23 cellular contexts compared by ENCODE assay signal in the genomic region with DNA sequence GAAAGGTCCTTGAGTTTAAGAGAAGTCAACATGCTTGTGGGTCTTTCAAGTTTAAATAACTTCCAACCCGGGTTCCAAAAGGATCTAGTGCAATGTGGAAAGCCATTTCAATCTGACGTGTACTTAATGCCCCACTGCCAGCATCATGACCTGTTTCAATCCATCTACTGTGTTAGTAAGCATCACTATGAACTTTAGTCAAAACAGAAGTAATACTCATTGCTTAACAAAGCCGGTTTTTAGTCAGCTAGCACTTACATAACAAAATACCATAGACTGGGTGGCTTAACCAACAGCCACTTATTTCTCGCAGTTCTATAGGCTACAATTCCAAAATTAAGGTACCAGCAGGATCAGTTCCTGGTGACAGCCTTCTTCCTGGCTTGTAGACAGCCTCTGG.
DNase-seq lines count a peak whose midpoint lies in the region; ATAC-seq lines count a peak whose summit lies in the region.
"Had no signal": no experiment of that assay in that cellular context is flagged by ENCODE, and none has a peak within 500 bp of the region (broad histone marks: within the 10 kb centered on the region; RNA-seq: fewer than 3 reads in every experiment).

No MANE protein-coding gene starts in this region.

- intact Hi-C loops in left colon (cut with DNase I, micrococcal nuclease), result no loop called here

- H3K4me1 Mint-ChIP-seq in activated T-helper 17 cell treated with anti-CD3 and anti-CD28 coated beads, Interleukin-2, amount 50 U/mL, for 72 hours, result no peaks in the 10 kb centered on the region
- H3K4me1 Mint-ChIP-seq: activated naive CD8-positive, alpha-beta T cell treated with anti-CD3 and anti-CD28 coated beads, Interleukin-2, amount 10 ng/mL, durations not matched to agents 7 days and 5 days; stimulated activated naive CD8-positive, alpha-beta T cell treated with anti-CD3 and anti-CD28 coated beads, Interleukin-15, amount 100 ng/mL, for 72 hours had no signal

- H3K27me3 Mint-ChIP-seq in activated T-helper 17 cell treated with anti-CD3 and anti-CD28 coated beads, Interleukin-2, amount 50 U/mL, for 72 hours, result no peaks in the 10 kb centered on the region
- H3K27me3 Mint-ChIP-seq: natural killer cell treated with Interleukin-12 subunit alpha and Interleukin-12 subunit beta and Interleukin-15 and Interleukin-18, amount 100 ng/mL, for 72 hours; stimulated activated naive CD8-positive, alpha-beta T cell treated with anti-CD3 and anti-CD28 coated beads, Interleukin-15, amount 100 ng/mL, for 72 hours had no signal

- DNase-seq in left colon (no peak), H4 (ENCODE audit: low spot score) (no peak), kidney glomerular epithelial cell (lab: John Stamatoyannopoulos, UW) (no peak)
- DNase-seq: activated CD8-positive, alpha-beta memory T cell treated with anti-CD3 and anti-CD28 coated beads for 24 hours; activated naive CD8-positive, alpha-beta T cell treated with anti-CD3 and anti-CD28 coated beads, Interleukin-2, amount 10 ng/mL, durations not matched to agents 7 days and 5 days; AML-193; colonic mucosa; DND-41; glutamatergic neuron; NCI-H1694; NCI-H226; SK-N-SH; stimulated activated CD4-positive, alpha-beta T cell treated with anti-CD3 and anti-CD28 coated beads, Interleukin-2, amount 100 ng/mL, for 48 hours; stimulated activated naive CD8-positive, alpha-beta T cell treated with anti-CD3 and anti-CD28 coated beads, Interleukin-15, amount 100 ng/mL, for 72 hours had no signal

- H3K36me3 Mint-ChIP-seq in activated T-helper 17 cell treated with anti-CD3 and anti-CD28 coated beads, Interleukin-2, amount 50 U/mL, for 72 hours (ENCODE audit: low read depth), result no peaks in the 10 kb centered on the region
- H3K36me3 Mint-ChIP-seq: activated naive CD8-positive, alpha-beta T cell treated with anti-CD3 and anti-CD28 coated beads, Interleukin-2, amount 10 ng/mL, durations not matched to agents 7 days and 5 days; brain; natural killer cell treated with Interleukin-12 subunit alpha and Interleukin-12 subunit beta and Interleukin-15 and Interleukin-18, amount 100 ng/mL, for 72 hours; type B pancreatic cell had no signal

- no peak overlapping the region for H3K27ac Mint-ChIP-seq in activated T-helper 17 cell treated with anti-CD3 and anti-CD28 coated beads, Interleukin-2, amount 50 U/mL, for 72 hours
- H3K27ac Mint-ChIP-seq: activated naive CD8-positive, alpha-beta T cell treated with anti-CD3 and anti-CD28 coated beads, Interleukin-2, amount 10 ng/mL, durations not matched to agents 7 days and 5 days; activated T-helper 1 cell treated with anti-CD3 and anti-CD28 coated beads, Interleukin-12 subunit alpha, Interleukin-12 subunit beta, Interleukin-2, Interleukin-4 antibody, amounts not matched to agents 30 ng/mL and 10 ng/mL and 1 ng/mL, durations not matched to agents 14 hours and 24 hours and 36 hours; brain; GM23338; natural killer cell treated with Interleukin-12 subunit alpha and Interleukin-12 subunit beta and Interleukin-15 and Interleukin-18, amount 100 ng/mL, for 72 hours; stimulated activated naive CD8-positive, alpha-beta T cell treated with anti-CD3 and anti-CD28 coated beads, Interleukin-15, amount 100 ng/mL, for 72 hours; type B pancreatic cell had no signal

- no peak overlapping the region for H3K4me3 Mint-ChIP-seq in activated T-helper 17 cell treated with anti-CD3 and anti-CD28 coated beads, Interleukin-2, amount 50 U/mL, for 72 hours
- H3K4me3 Mint-ChIP-seq: activated naive CD8-positive, alpha-beta T cell treated with anti-CD3 and anti-CD28 coated beads, Interleukin-2, amount 10 ng/mL, durations not matched to agents 7 days and 5 days; activated T-helper 1 cell treated with anti-CD3 and anti-CD28 coated beads, Interleukin-12 subunit alpha, Interleukin-12 subunit beta, Interleukin-2, Interleukin-4 antibody, amounts not matched to agents 30 ng/mL and 10 ng/mL and 1 ng/mL, durations not matched to agents 14 hours and 24 hours and 36 hours; brain; GM23338; natural killer cell treated with Interleukin-12 subunit alpha and Interleukin-12 subunit beta and Interleukin-15 and Interleukin-18, amount 100 ng/mL, for 72 hours; stimulated activated naive CD8-positive, alpha-beta T cell treated with anti-CD3 and anti-CD28 coated beads, Interleukin-15, amount 100 ng/mL, for 72 hours; type B pancreatic cell had no signal

- H3K9me3 Mint-ChIP-seq in activated T-helper 17 cell treated with anti-CD3 and anti-CD28 coated beads, Interleukin-2, amount 50 U/mL, for 72 hours, result no peaks in the 10 kb centered on the region
- H3K9me3 Mint-ChIP-seq: activated naive CD8-positive, alpha-beta T cell treated with anti-CD3 and anti-CD28 coated beads, Interleukin-2, amount 10 ng/mL, durations not matched to agents 7 days and 5 days; activated T-helper 1 cell treated with anti-CD3 and anti-CD28 coated beads, Interleukin-12 subunit alpha, Interleukin-12 subunit beta, Interleukin-2, Interleukin-4 antibody, amounts not matched to agents 30 ng/mL and 10 ng/mL and 1 ng/mL, durations not matched to agents 14 hours and 24 hours and 36 hours; brain; GM23338; stimulated activated naive CD8-positive, alpha-beta T cell treated with anti-CD3 and anti-CD28 coated beads, Interleukin-15, amount 100 ng/mL, for 72 hours; type B pancreatic cell had no signal

- ATAC-seq in GM18861 (IDR thresholded peaks at IDR 0.05; ENCODE audit: unreplicated experiment), result peak; percentile 80
- ATAC-seq in GM21576 (IDR thresholded peaks at IDR 0.05; ENCODE audit: unreplicated experiment), result peak; percentile 67
- ATAC-seq in HG03045 (IDR thresholded peaks at IDR 0.05; ENCODE audit: unreplicated experiment), result peak; percentile 81
- peak; percentile 49 for ATAC-seq in activated T-helper 17 cell treated with anti-CD3 and anti-CD28 coated beads, Interleukin-2, amount 50 U/mL, for 72 hours (replicated peaks)
- no peak for ATAC-seq in left colon
- ATAC-seq: GM23338; natural killer cell treated with Interleukin-12 subunit alpha and Interleukin-12 subunit beta and Interleukin-15 and Interleukin-18, amount 100 ng/mL, for 72 hours; stimulated activated naive CD8-positive, alpha-beta T cell treated with anti-CD3 and anti-CD28 coated beads, Interleukin-15, amount 100 ng/mL, for 72 hours had no signal
